In genomic region chr6:147161974-147162495, GRCh38 we compare ENCODE assay signal across 12 cellular contexts. TPM values are rescaled to one million over a fixed set of nuclear protein-coding genes. Genes with fewer than 3 reads are reported as not detected.
DNase-seq lines count a peak whose midpoint lies in the region; TF ChIP-seq lines count a peak whose summit lies in the region.
"Had no signal": no experiment of that assay in that cellular context is flagged by ENCODE, and none has a peak within 500 bp of the region (broad histone marks: within the 10 kb centered on the region; RNA-seq: fewer than 3 reads in every experiment).

No MANE protein-coding gene starts in this region.

- intact Hi-C loops in ovary (cut with DNase I) = no loop called here

- H3F3A ChIP-seq in GM23248 (ENCODE audit: insufficient read depth) = no peaks in the 10 kb centered on the region

- DNase-seq in GM23248 (peak; percentile 17), RPMI7951 (ENCODE audit: low read depth) (peak; percentile 55), dedifferentiated amniotic fluid mesenchymal stem cell (ENCODE audit: extremely low spot score) (peak; percentile 48), non-pigmented ciliary epithelial cell (ENCODE audit: low read depth) (peak; percentile 83), ovary (no peak), NCI-H1694 treated with DMSO at 0.1 percent for 48 hours (lab: John Stamatoyannopoulos, UW) (no peak)
- no peak for DNase-seq in activated effector memory CD4-positive, alpha-beta T cell treated with Interleukin-2 at 50 U/mL for 16 hours
- no peak for DNase-seq in activated T-cell treated with anti-CD3 and anti-CD28 coated beads, Interleukin-2, amount 50 U/mL, for 24 hours
- DNase-seq: activated B cell treated with CpG ODN at 0.5 μM for 24 hours, adrenal gland, endodermal cell had no signal

- peaks cover 3% of the 10 kb centered on the region for H3K4me1 Mint-ChIP-seq in activated T-cell treated with anti-CD3 and anti-CD28 coated beads, Interleukin-2, amount 50 U/mL, for 24 hours (ENCODE audit: low read depth)
- H3K4me1 Mint-ChIP-seq: activated B cell treated with CpG ODN at 0.5 μM for 24 hours, mesothelial cell of epicardium had no signal

- H3K27ac ChIP-seq in GM23248 (no peak overlapping the region), ovary (no peak overlapping the region)
- H3K27ac ChIP-seq: adrenal gland had no signal

- H3K9me3 ChIP-seq in GM23248 (ENCODE audit: low read depth) = no peaks in the 10 kb centered on the region
- no peaks in the 10 kb centered on the region for H3K9me3 ChIP-seq in ovary
- H3K9me3 ChIP-seq: adrenal gland had no signal

- H3K4me3 Mint-ChIP-seq in activated T-cell treated with anti-CD3 and anti-CD28 coated beads, Interleukin-2, amount 50 U/mL, for 24 hours = no peak overlapping the region
- H3K4me3 Mint-ChIP-seq: activated B cell treated with CpG ODN at 0.5 μM for 24 hours, endodermal cell, mesothelial cell of epicardium had no signal

- no peak for TF ChIP-seq EP300 in ovary (IDR thresholded peaks at IDR 0.05)

- H3K9me3 Mint-ChIP-seq in activated T-cell treated with anti-CD3 and anti-CD28 coated beads, Interleukin-2, amount 50 U/mL, for 24 hours = no peaks in the 10 kb centered on the region
- H3K9me3 Mint-ChIP-seq: activated B cell treated with CpG ODN at 0.5 μM for 24 hours, endodermal cell, mesothelial cell of epicardium had no signal

- H3K9ac ChIP-seq in GM23248 = no peak overlapping the region

- no peaks in the 10 kb centered on the region for H3K9me2 ChIP-seq in GM23248 (ENCODE audit: insufficient read depth)

- H3K27me3 ChIP-seq in GM23248 (replicated peaks; ENCODE audit: insufficient read depth) (no peaks in the 10 kb centered on the region), ovary (no peaks in the 10 kb centered on the region)
- H3K27me3 ChIP-seq: adrenal gland had no signal

- 90 to 94% methylated on average over 4 of the region's 4 CpGs for WGBS in GM23248 (ENCODE audit: low coverage in 1 of 2, low lambda C conversion rate in 2 of 2, missing lambda C conversion rate in 2 of 2), 2 experiments
- WGBS in ovary, 3 donors = 78 to 82% (median 79%) methylated on average over 4 of the region's 4 CpGs

- H3K27ac Mint-ChIP-seq in activated T-cell treated with anti-CD3 and anti-CD28 coated beads, Interleukin-2, amount 50 U/mL, for 24 hours = no peak overlapping the region
- H3K27ac Mint-ChIP-seq: activated B cell treated with CpG ODN at 0.5 μM for 24 hours, endodermal cell, mesothelial cell of epicardium had no signal

- no peaks in the 10 kb centered on the region for H3K79me2 ChIP-seq in GM23248 (ENCODE audit: insufficient read depth)

- H3K27me3 Mint-ChIP-seq in activated T-cell treated with anti-CD3 and anti-CD28 coated beads, Interleukin-2, amount 50 U/mL, for 24 hours = no peaks in the 10 kb centered on the region

- no peak overlapping the region for H3K4me2 ChIP-seq in GM23248 (ENCODE audit: unreplicated experiment)

- no peak overlapping the region for H3K4me3 ChIP-seq in GM23248
- H3K4me3 ChIP-seq in ovary = no peak overlapping the region
- H3K4me3 ChIP-seq: adrenal gland had no signal

- no peaks in the 10 kb centered on the region for H4K20me1 ChIP-seq in GM23248 (ENCODE audit: insufficient read depth)

- H3K36me3 Mint-ChIP-seq in activated T-cell treated with anti-CD3 and anti-CD28 coated beads, Interleukin-2, amount 50 U/mL, for 24 hours (ENCODE audit: low read depth) = no peaks in the 10 kb centered on the region
- H3K36me3 Mint-ChIP-seq: mesothelial cell of epicardium had no signal

- TF ChIP-seq POLR2A in ovary (IDR thresholded peaks at IDR 0.05) = no peak

- H2AFZ ChIP-seq in GM23248 = no peak overlapping the region

- no peak for TF ChIP-seq CTCF in ovary (IDR thresholded peaks at IDR 0.05)

- H3K4me1 ChIP-seq in GM23248 (ENCODE audit: insufficient read depth) (peaks cover 12% of the 10 kb centered on the region), ovary (ENCODE audit: insufficient read depth) (no peaks in the 10 kb centered on the region)
- H3K4me1 ChIP-seq: adrenal gland had no signal

- in situ Hi-C loops in GM23248 (cut with MboI) = no loop called here

- H3K36me3 ChIP-seq in GM23248 (ENCODE audit: low read depth) (no peaks in the 10 kb centered on the region), ovary (no peaks in the 10 kb centered on the region)
- H3K36me3 ChIP-seq: adrenal gland had no signal

RNA-seq across cellular contexts. Expression of gene STXBP5, which starts 42.2 kb away (rescaled TPM):
- total RNA-seq in GM23248 (2014; rRNA removed; shearing (Covaris generic)) = 28.7 and 49.9 TPM in 2 replicates
- 4.4 and 4.9 TPM in 2 replicates for polyA plus RNA-seq in GM23248 (2016; fragmentation: Nextera tagmentation; extraction: Ambion mirVana)
- total RNA-seq in RPMI7951 (2014; rRNA removed; shearing (Covaris generic)) = 21.1 and 27.6 TPM in 2 replicates
- total RNA-seq in ovary = 10 to 100 TPM in 5 of 7 donors, 1 to 10 TPM in 2; 7.6 to 15.4 (median 11.6) TPM
- polyA plus RNA-seq in ovary = 1 to 10 TPM; 3.3 to 7.2 TPM

Comparison
In these comparisons a context has a peak if more than half of its experiments do, and no peak if none do; other contexts are left out.
1. DNase-seq: peak in GM23248 (single experiment), RPMI7951 (single experiment), dedifferentiated amniotic fluid mesenchymal stem cell (single experiment) and non-pigmented ciliary epithelial cell (single experiment); none in ovary (0 of 5), NCI-H1694 treated with DMSO at 0.1 percent for 48 hours (single experiment), activated effector memory CD4-positive, alpha-beta T cell treated with Interleukin-2 at 50 U/mL for 16 hours (single experiment) and activated T-cell treated with anti-CD3 and anti-CD28 coated beads, Interleukin-2, amount 50 U/mL, for 24 hours (single experiment).